ENCODE assay signal across 2 cellular contexts in the genomic region with DNA sequence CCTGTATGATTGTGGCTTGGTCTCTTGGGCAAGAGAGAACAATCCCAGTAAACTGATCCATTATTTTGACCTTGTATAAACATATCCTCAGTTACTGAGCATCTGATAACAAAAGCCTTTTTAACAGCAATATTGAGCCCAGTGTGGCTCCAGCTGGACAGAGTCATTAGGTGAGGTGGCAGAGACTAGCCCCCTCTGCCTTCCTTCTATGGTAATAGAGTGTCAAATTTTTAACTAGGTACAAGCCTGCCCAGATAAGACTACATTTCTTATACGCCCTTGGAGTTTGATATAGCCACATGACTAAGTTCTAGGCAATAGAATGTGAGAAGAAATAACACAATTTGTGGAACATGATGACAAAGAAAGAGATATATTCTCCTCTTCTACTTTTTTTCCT.
TF ChIP-seq lines count a peak whose summit lies in the region.

No MANE protein-coding gene starts in this region.

TF ChIP-seq in WTC11, 78 proteins besides CTCF, POLR2A, EP300 and RAD21 (continues in another document):
- TF ChIP-seq ZNF425 (CRISPR knock-in tag; conservative IDR thresholded peaks at IDR 0.05) = no peak
- no peak for TF ChIP-seq ELF4 (CRISPR knock-in tag; IDR thresholded peaks at IDR 0.05; ENCODE audit: low read depth)
- no peak for TF ChIP-seq ATF1 (CRISPR knock-in tag; IDR thresholded peaks at IDR 0.05)
- TF ChIP-seq ERG (CRISPR knock-in tag; IDR thresholded peaks at IDR 0.05) = no peak
- TF ChIP-seq, protein P1, sequence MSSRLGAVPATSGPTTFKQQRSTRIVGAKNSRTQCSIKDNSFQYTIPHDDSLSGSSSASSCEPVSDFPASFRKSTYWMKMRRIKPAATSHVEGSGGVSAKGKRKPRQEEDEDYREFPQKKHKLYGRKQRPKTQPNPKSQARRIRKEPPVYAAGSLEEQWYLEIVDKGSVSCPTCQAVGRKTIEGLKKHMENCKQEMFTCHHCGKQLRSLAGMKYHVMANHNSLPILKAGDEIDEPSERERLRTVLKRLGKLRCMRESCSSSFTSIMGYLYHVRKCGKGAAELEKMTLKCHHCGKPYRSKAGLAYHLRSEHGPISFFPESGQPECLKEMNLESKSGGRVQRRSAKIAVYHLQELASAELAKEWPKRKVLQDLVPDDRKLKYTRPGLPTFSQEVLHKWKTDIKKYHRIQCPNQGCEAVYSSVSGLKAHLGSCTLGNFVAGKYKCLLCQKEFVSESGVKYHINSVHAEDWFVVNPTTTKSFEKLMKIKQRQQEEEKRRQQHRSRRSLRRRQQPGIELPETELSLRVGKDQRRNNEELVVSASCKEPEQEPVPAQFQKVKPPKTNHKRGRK (CRISPR knock-in tag; IDR thresholded peaks at IDR 0.05; ENCODE audit: borderline replicate concordance) = no peak
- TF ChIP-seq PRDM15 (CRISPR knock-in tag; IDR thresholded peaks at IDR 0.05) = no peak
- no peak for TF ChIP-seq AR (CRISPR knock-in tag; IDR thresholded peaks at IDR 0.05)

TF ChIP-seq in liver, 16 proteins besides CTCF, POLR2A, EP300 and RAD21 (continued from another document):
- TF ChIP-seq REST (IDR thresholded peaks at IDR 0.05) (no peak), ZBTB33 (IDR thresholded peaks at IDR 0.05) (no peak), GABPA (IDR thresholded peaks at IDR 0.05 in 1 of 2, conservative IDR thresholded peaks at IDR 0.05 in 1 of 2) (no peak), HNF4A (conservative IDR thresholded peaks at IDR 0.05) (no peak), HNF4G (IDR thresholded peaks at IDR 0.05) (no peak), ATF3 (IDR thresholded peaks at IDR 0.05) (no peak)
- TF ChIP-seq, protein P2, sequence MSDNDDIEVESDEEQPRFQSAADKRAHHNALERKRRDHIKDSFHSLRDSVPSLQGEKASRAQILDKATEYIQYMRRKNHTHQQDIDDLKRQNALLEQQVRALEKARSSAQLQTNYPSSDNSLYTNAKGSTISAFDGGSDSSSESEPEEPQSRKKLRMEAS (IDR thresholded peaks at IDR 0.05) = no peak
